In the genomic region with DNA sequence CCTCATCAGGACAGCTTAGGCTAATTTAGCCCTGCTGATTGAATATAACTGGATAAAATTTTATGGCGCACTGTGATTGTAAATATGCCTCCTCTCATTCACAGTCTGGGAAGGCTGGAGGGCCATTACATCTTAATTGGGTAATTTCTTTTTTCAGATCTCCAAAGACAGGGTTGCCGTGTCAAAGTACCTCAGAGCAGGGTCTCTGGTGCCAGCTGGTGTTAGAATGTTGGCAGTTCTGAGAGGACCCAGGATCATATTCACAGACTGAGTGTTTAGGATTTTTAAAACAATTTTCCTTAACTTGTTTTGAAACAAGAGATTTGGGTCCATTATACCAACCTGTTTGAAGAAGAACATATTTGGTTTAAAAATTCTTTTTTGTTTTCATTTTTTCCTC, we compare ENCODE assay signal across 1 cellular context.
TF ChIP-seq lines count a peak whose summit lies in the region.

No MANE protein-coding gene starts in this region.

TF ChIP-seq in SK-N-SH, 30 proteins besides CTCF, POLR2A, EP300 and RAD21 (continued from another document):
- TF ChIP-seq, protein P1, sequence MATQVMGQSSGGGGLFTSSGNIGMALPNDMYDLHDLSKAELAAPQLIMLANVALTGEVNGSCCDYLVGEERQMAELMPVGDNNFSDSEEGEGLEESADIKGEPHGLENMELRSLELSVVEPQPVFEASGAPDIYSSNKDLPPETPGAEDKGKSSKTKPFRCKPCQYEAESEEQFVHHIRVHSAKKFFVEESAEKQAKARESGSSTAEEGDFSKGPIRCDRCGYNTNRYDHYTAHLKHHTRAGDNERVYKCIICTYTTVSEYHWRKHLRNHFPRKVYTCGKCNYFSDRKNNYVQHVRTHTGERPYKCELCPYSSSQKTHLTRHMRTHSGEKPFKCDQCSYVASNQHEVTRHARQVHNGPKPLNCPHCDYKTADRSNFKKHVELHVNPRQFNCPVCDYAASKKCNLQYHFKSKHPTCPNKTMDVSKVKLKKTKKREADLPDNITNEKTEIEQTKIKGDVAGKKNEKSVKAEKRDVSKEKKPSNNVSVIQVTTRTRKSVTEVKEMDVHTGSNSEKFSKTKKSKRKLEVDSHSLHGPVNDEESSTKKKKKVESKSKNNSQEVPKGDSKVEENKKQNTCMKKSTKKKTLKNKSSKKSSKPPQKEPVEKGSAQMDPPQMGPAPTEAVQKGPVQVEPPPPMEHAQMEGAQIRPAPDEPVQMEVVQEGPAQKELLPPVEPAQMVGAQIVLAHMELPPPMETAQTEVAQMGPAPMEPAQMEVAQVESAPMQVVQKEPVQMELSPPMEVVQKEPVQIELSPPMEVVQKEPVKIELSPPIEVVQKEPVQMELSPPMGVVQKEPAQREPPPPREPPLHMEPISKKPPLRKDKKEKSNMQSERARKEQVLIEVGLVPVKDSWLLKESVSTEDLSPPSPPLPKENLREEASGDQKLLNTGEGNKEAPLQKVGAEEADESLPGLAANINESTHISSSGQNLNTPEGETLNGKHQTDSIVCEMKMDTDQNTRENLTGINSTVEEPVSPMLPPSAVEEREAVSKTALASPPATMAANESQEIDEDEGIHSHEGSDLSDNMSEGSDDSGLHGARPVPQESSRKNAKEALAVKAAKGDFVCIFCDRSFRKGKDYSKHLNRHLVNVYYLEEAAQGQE (IDR thresholded peaks at IDR 0.05; ENCODE audit: low read depth, low read length): no peak
- no peak for TF ChIP-seq SIN3A (IDR thresholded peaks at IDR 0.05; ENCODE audit: borderline replicate concordance, low read depth, low read length)
- TF ChIP-seq RFX5 (IDR thresholded peaks at IDR 0.05; ENCODE audit: low read length): no peak
- TF ChIP-seq POLR2AphosphoS5 (IDR thresholded peaks at IDR 0.05; ENCODE audit: low read depth, low read length): no peak
- TF ChIP-seq, protein P2, sequence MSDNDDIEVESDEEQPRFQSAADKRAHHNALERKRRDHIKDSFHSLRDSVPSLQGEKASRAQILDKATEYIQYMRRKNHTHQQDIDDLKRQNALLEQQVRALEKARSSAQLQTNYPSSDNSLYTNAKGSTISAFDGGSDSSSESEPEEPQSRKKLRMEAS (IDR thresholded peaks at IDR 0.05; ENCODE audit: low read depth): no peak
- peak; percentile 30; the same call in 1 of the 2 replicates for TF ChIP-seq GATA2 (CRISPR knock-in tag; IDR thresholded peaks at IDR 0.05)
- TF ChIP-seq RCOR1 (IDR thresholded peaks at IDR 0.05; ENCODE audit: low read length): no peak
- no peak for TF ChIP-seq RXRA (IDR thresholded peaks at IDR 0.05; ENCODE audit: borderline replicate concordance, low read depth)
- no peak for TF ChIP-seq JUND (IDR thresholded peaks at IDR 0.05)
- TF ChIP-seq, protein P3, sequence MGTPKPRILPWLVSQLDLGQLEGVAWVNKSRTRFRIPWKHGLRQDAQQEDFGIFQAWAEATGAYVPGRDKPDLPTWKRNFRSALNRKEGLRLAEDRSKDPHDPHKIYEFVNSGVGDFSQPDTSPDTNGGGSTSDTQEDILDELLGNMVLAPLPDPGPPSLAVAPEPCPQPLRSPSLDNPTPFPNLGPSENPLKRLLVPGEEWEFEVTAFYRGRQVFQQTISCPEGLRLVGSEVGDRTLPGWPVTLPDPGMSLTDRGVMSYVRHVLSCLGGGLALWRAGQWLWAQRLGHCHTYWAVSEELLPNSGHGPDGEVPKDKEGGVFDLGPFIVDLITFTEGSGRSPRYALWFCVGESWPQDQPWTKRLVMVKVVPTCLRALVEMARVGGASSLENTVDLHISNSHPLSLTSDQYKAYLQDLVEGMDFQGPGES (IDR thresholded peaks at IDR 0.05; ENCODE audit: low read depth, low read length): no peak
- no peak for TF ChIP-seq TCF12 (IDR thresholded peaks at IDR 0.05)
- TF ChIP-seq SMC3 (IDR thresholded peaks at IDR 0.05; ENCODE audit: low read depth, low read length): peak; percentile 35; the same call in 1 of the 2 replicates
- no peak for TF ChIP-seq GABPA (IDR thresholded peaks at IDR 0.05; ENCODE audit: low read depth)
TF ChIP-seq in SK-N-SH: peak in this region for 2.
